ENCODE assay signal across 24 cellular contexts in genomic region chr10:34715511-34716187, GRCh38.
"Had no signal": no experiment of that assay in that cellular context is flagged by ENCODE, and none has a peak within 500 bp of the region (broad histone marks: within the 10 kb centered on the region; RNA-seq: fewer than 3 reads in every experiment).

No MANE protein-coding gene starts in this region.

- H3K4me3 Mint-ChIP-seq: activated B cell treated with CpG ODN at 0.5 μM for 24 hours; activated CD4-positive, alpha-beta T cell treated with anti-CD3 and anti-CD28 coated beads for 36 hours; activated naive CD8-positive, alpha-beta T cell treated with anti-CD3 and anti-CD28 coated beads for 36 hours; activated T-cell treated with anti-CD3 and anti-CD28 coated beads, Interleukin-2, amount 50 U/mL, for 24 hours; activated T-helper 17 cell treated with anti-CD3 and anti-CD28 coated beads, Interleukin-2, amount 50 U/mL, for 72 hours; dendritic cell treated with granulocyte-macrophage colony-stimulating factor and Interleukin-4, amounts not matched to agents 40 ng/mL and 50 ng/mL, for 4 days; immature natural killer cell; naive thymus-derived CD4-positive, alpha-beta T cell had no signal

- H3K36me3 ChIP-seq: lower lobe of right lung, right atrium auricular region, tibial artery had no signal

- H3K9me3 ChIP-seq: lower lobe of right lung, psoas muscle, right atrium auricular region, tibial artery had no signal

- H3K27me3 Mint-ChIP-seq: activated B cell treated with CpG ODN at 0.5 μM for 24 hours; activated CD4-positive, alpha-beta T cell treated with anti-CD3 and anti-CD28 coated beads for 36 hours had no signal

- ATAC-seq: activated CD4-positive, alpha-beta T cell treated with anti-CD3 and anti-CD28 coated beads for 36 hours; activated T-helper 17 cell treated with anti-CD3 and anti-CD28 coated beads, Interleukin-2, amount 50 U/mL, for 72 hours; left lobe of liver; lower lobe of right lung; naive thymus-derived CD4-positive, alpha-beta T cell; psoas muscle; stimulated activated naive CD8-positive, alpha-beta T cell treated with anti-CD3 and anti-CD28 coated beads, Interleukin-15, Interleukin-2, amounts not matched to agents 100 U/mL and 50 U/mL, for 24 hours had no signal

- DNase-seq: activated B cell treated with CpG ODN at 0.5 μM for 24 hours; activated CD4-positive, alpha-beta T cell treated with anti-CD3 and anti-CD28 coated beads for 36 hours; activated CD4-positive, alpha-beta T cell treated with anti-CD3 and anti-CD28 coated beads, Interleukin-2, amount 50 U/mL, for 4 hours; activated CD8-positive, alpha-beta memory T cell treated with anti-CD3 and anti-CD28 coated beads for 24 hours; activated CD8-positive, alpha-beta memory T cell treated with anti-CD3 and anti-CD28 coated beads, Interleukin-2, amount 50 U/mL, for 4 hours; activated naive CD4-positive, alpha-beta T cell; activated naive CD8-positive, alpha-beta T cell treated with anti-CD3 and anti-CD28 coated beads for 36 hours; activated T-cell treated with anti-CD3 and anti-CD28 coated beads, Interleukin-2, amount 50 U/mL, for 24 hours; amygdala; effector CD4-positive, alpha-beta T cell; foreskin melanocyte; immature natural killer cell; lower lobe of right lung; naive thymus-derived CD4-positive, alpha-beta T cell; psoas muscle; stimulated activated CD4-positive, alpha-beta T cell treated with anti-CD3 and anti-CD28 coated beads, Interleukin-4, amount 100 ng/mL, for 24 hours; stimulated activated naive CD8-positive, alpha-beta T cell treated with anti-CD3 and anti-CD28 coated beads, Interleukin-15, Interleukin-2, amounts not matched to agents 100 U/mL and 50 U/mL, for 24 hours; substantia nigra; T-helper 1 cell; tibial artery had no signal

- H3K27ac ChIP-seq: lower lobe of right lung, psoas muscle, right atrium auricular region, tibial artery had no signal

- H3K4me1 Mint-ChIP-seq: activated CD4-positive, alpha-beta T cell treated with anti-CD3 and anti-CD28 coated beads for 36 hours; activated naive CD8-positive, alpha-beta T cell treated with anti-CD3 and anti-CD28 coated beads for 36 hours; activated T-helper 17 cell treated with anti-CD3 and anti-CD28 coated beads, Interleukin-2, amount 50 U/mL, for 72 hours; naive thymus-derived CD4-positive, alpha-beta T cell had no signal

- H3K4me3 ChIP-seq: lower lobe of right lung, psoas muscle, right atrium auricular region, tibial artery had no signal

- H3K36me3 Mint-ChIP-seq: activated naive CD8-positive, alpha-beta T cell treated with anti-CD3 and anti-CD28 coated beads for 36 hours; immature natural killer cell; naive thymus-derived CD4-positive, alpha-beta T cell had no signal

- H3K27ac Mint-ChIP-seq: activated B cell treated with CpG ODN at 0.5 μM for 24 hours; activated CD4-positive, alpha-beta T cell treated with anti-CD3 and anti-CD28 coated beads for 36 hours; activated naive CD8-positive, alpha-beta T cell treated with anti-CD3 and anti-CD28 coated beads for 36 hours; activated T-cell treated with anti-CD3 and anti-CD28 coated beads, Interleukin-2, amount 50 U/mL, for 24 hours; activated T-helper 17 cell treated with anti-CD3 and anti-CD28 coated beads, Interleukin-2, amount 50 U/mL, for 72 hours; dendritic cell treated with granulocyte-macrophage colony-stimulating factor and Interleukin-4, amounts not matched to agents 40 ng/mL and 50 ng/mL, for 4 days; immature natural killer cell; naive thymus-derived CD4-positive, alpha-beta T cell had no signal

- H3K27me3 ChIP-seq: right atrium auricular region, tibial artery had no signal

- H3K9me3 Mint-ChIP-seq: activated B cell treated with CpG ODN at 0.5 μM for 24 hours; activated naive CD8-positive, alpha-beta T cell treated with anti-CD3 and anti-CD28 coated beads for 36 hours; activated T-cell treated with anti-CD3 and anti-CD28 coated beads, Interleukin-2, amount 50 U/mL, for 24 hours; activated T-helper 17 cell treated with anti-CD3 and anti-CD28 coated beads, Interleukin-2, amount 50 U/mL, for 72 hours; dendritic cell treated with granulocyte-macrophage colony-stimulating factor and Interleukin-4, amounts not matched to agents 40 ng/mL and 50 ng/mL, for 4 days had no signal
